Comparison of ENCODE assay signal across 25 cellular contexts in the genomic region with DNA sequence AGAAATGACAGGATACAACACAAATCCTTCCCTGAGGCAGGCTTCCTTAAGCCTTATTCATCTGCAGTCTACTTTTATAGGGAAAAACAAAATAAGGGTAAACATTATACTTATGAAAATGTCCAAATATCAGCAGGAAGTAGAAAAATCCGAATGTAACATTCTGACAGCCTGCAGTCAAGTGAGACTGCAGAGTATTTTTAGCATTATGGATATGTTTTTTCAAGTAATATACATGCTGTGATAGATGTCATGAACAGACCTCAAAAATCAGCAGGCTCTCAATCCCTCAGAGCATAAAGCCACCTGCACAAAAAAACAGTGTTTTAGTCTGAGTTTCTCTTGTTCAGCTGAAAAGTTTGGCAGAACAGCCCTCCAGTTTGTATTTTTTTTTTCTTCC.
DNase-seq lines count a peak whose midpoint lies in the region; ATAC-seq and TF ChIP-seq lines count a peak whose summit lies in the region.
"Had no signal": no experiment of that assay in that cellular context is flagged by ENCODE, and none has a peak within 500 bp of the region (broad histone marks: within the 10 kb centered on the region; RNA-seq: fewer than 3 reads in every experiment).

No MANE protein-coding gene starts in this region.

- H3K27ac ChIP-seq in BLaER1 treated with 17β-estradiol and CSF1 and Interleukin-3, amounts not matched to agents 10 nM and 100 nM, result no peak overlapping the region
- no peak overlapping the region for H3K27ac ChIP-seq in neural cell (ENCODE audit: low read length)

- peak overlapping the region in 8 of 11 experiments; percentile 8 to 55 (median 38); a peak in 11 of 22 replicates for H3K4me2 ChIP-seq in BLaER1 treated with 17β-estradiol and CSF1 and Interleukin-3, amounts not matched to agents 10 nM and 100 nM
- no peak overlapping the region for H3K4me2 ChIP-seq in neural cell (ENCODE audit: low read length)

- H3K4me1 ChIP-seq in BLaER1 treated with 17β-estradiol and CSF1 and Interleukin-3, amounts not matched to agents 10 nM and 100 nM, result peaks cover 0 to 19% (median 11%) of the 10 kb centered on the region in 10 experiments; a peak in 11 of 20 replicates

- no peaks in the 10 kb centered on the region for H3K79me2 ChIP-seq in neural cell (replicated peaks; ENCODE audit: insufficient read depth, low read length)

- H2AFZ ChIP-seq in neural cell (ENCODE audit: low read depth, low read length), result no peak overlapping the region

- peaks cover 6% of the 10 kb centered on the region for H3K4me1 Mint-ChIP-seq in progenitor cell of endocrine pancreas (ENCODE audit: low read depth)
- H3K4me1 Mint-ChIP-seq in natural killer cell, result no peaks in the 10 kb centered on the region
- H3K4me1 Mint-ChIP-seq: CD14-positive monocyte; CD4-positive, alpha-beta memory T cell; CD8-positive, alpha-beta memory T cell had no signal

- intact Hi-C loops in natural killer cell (cut with micrococcal nuclease), result no loop called here

- no peak for ATAC-seq in natural killer cell
- ATAC-seq in HG03469 (IDR thresholded peaks at IDR 0.05; ENCODE audit: unreplicated experiment), result no peak
- ATAC-seq: GM12878 had no signal

- TF ChIP-seq RAD21 in neural cell (conservative IDR thresholded peaks at IDR 0.05), result no peak

- H3K9me3 ChIP-seq in BLaER1 treated with 17β-estradiol and CSF1 and Interleukin-3, amounts not matched to agents 10 nM and 100 nM (replicated peaks in 1 of 11), result no peaks in the 10 kb centered on the region
- H3K9me3 ChIP-seq in neural cell (ENCODE audit: low read length), result no peaks in the 10 kb centered on the region
- H3K9me3 ChIP-seq: BE2C had no signal

- H3K36me3 ChIP-seq in BLaER1 treated with 17β-estradiol and CSF1 and Interleukin-3, amounts not matched to agents 10 nM and 100 nM, result no peaks in the 10 kb centered on the region
- no peaks in the 10 kb centered on the region for H3K36me3 ChIP-seq in neural cell (ENCODE audit: insufficient read depth, low read length)
- H3K36me3 ChIP-seq: BE2C had no signal

- H3K27me3 ChIP-seq in BLaER1 treated with 17β-estradiol and CSF1 and Interleukin-3, amounts not matched to agents 10 nM and 100 nM, result no peaks in the 10 kb centered on the region
- H3K27me3 ChIP-seq in neural cell (ENCODE audit: insufficient read depth, low read depth, low read length), result no peaks in the 10 kb centered on the region
- H3K27me3 ChIP-seq: BE2C had no signal

- H3F3A ChIP-seq in neural cell (ENCODE audit: insufficient read depth, low read length, poor library complexity, severe bottlenecking), result no peaks in the 10 kb centered on the region

- H3K9ac ChIP-seq in BLaER1 treated with 17β-estradiol and CSF1 and Interleukin-3, amounts not matched to agents 10 nM and 100 nM, result no peak overlapping the region
- no peak overlapping the region for H3K9ac ChIP-seq in neural cell (ENCODE audit: low read length)

- no peaks in the 10 kb centered on the region for H3K9me2 ChIP-seq in neural cell (ENCODE audit: insufficient read depth, low read length)

- DNase-seq in brain pericyte (ENCODE audit: low read depth, low spot score) (peak; percentile 55), progenitor cell of endocrine pancreas (ENCODE audit: low spot score, unreplicated experiment) (no peak), NCI-H1694 (lab: John Stamatoyannopoulos, UW) (no peak), natural killer cell (no peak)
- no peak for DNase-seq in stimulated activated CD4-positive, alpha-beta T cell treated with anti-CD3 and anti-CD28 coated beads, Interleukin-1b, Interleukin-23, amount 100 ng/mL, for 48 hours
- DNase-seq: 8988T; ACHN; BE2C; C1 segment of cervical spinal cord; CD4-positive, alpha-beta memory T cell; CD4-positive, CD25-positive, alpha-beta regulatory T cell; CD8-positive, alpha-beta memory T cell; COR-L47; DMS 273 treated with DMSO at 0.1 percent for 48 hours; DMS153; DMS53; DMS79; DND-41; EL; GDM1 had no signal

- H3K4me3 ChIP-seq in BLaER1 treated with 17β-estradiol and CSF1 and Interleukin-3, amounts not matched to agents 10 nM and 100 nM, result no peak overlapping the region
- no peak overlapping the region for H3K4me3 ChIP-seq in neural cell (ENCODE audit: low read length)
- H3K4me3 ChIP-seq: GM12878 had no signal

- TF ChIP-seq CTCF in neural cell (IDR thresholded peaks at IDR 0.05; ENCODE audit: poor library complexity, severe bottlenecking) (no peak), progenitor cell of endocrine pancreas (IDR thresholded peaks at IDR 0.05; ENCODE audit: unreplicated experiment) (no peak), natural killer cell (IDR thresholded peaks at IDR 0.05) (no peak)

- H3K9me3 Mint-ChIP-seq in progenitor cell of endocrine pancreas (ENCODE audit: low read depth) (no peaks in the 10 kb centered on the region), natural killer cell (no peaks in the 10 kb centered on the region)
- H3K9me3 Mint-ChIP-seq: CD14-positive monocyte; CD4-positive, CD25-positive, alpha-beta regulatory T cell; CD8-positive, alpha-beta memory T cell had no signal

- H3K36me3 Mint-ChIP-seq in progenitor cell of endocrine pancreas (ENCODE audit: insufficient read depth) (no peaks in the 10 kb centered on the region), natural killer cell (no peaks in the 10 kb centered on the region)
- H3K36me3 Mint-ChIP-seq: CD14-positive monocyte; CD4-positive, alpha-beta memory T cell; CD4-positive, CD25-positive, alpha-beta regulatory T cell; CD8-positive, alpha-beta memory T cell had no signal

- peak; percentile 67 for TF ChIP-seq EP300 in neural cell (conservative IDR thresholded peaks at IDR 0.05; ENCODE audit: poor library complexity, severe bottlenecking)

- H3K4me3 Mint-ChIP-seq in progenitor cell of endocrine pancreas (ENCODE audit: low read depth) (no peak overlapping the region), natural killer cell (no peak overlapping the region)
- H3K4me3 Mint-ChIP-seq: CD14-positive monocyte; CD4-positive, alpha-beta memory T cell; CD4-positive, CD25-positive, alpha-beta regulatory T cell; CD8-positive, alpha-beta memory T cell had no signal

- no peaks in the 10 kb centered on the region for H4K20me1 ChIP-seq in BLaER1 treated with 17β-estradiol and CSF1 and Interleukin-3, amounts not matched to agents 10 nM and 100 nM
- no peaks in the 10 kb centered on the region for H4K20me1 ChIP-seq in neural cell (ENCODE audit: insufficient read depth)

- H3K27me3 Mint-ChIP-seq in progenitor cell of endocrine pancreas (peaks cover 6% of the 10 kb centered on the region), natural killer cell (ENCODE audit: low read depth in 2 of 2) (no peaks in the 10 kb centered on the region)
- H3K27me3 Mint-ChIP-seq: CD4-positive, CD25-positive, alpha-beta regulatory T cell; CD8-positive, alpha-beta memory T cell had no signal

- H3K27ac Mint-ChIP-seq in progenitor cell of endocrine pancreas, result peak overlapping the region; percentile 12
- H3K27ac Mint-ChIP-seq in natural killer cell, result no peak overlapping the region
- H3K27ac Mint-ChIP-seq: CD14-positive monocyte; CD4-positive, alpha-beta memory T cell; CD4-positive, CD25-positive, alpha-beta regulatory T cell; CD8-positive, alpha-beta memory T cell had no signal

TF ChIP-seq in neural cell, 6 proteins besides CTCF, POLR2A, EP300 and RAD21:
- TF ChIP-seq REST (IDR thresholded peaks at IDR 0.05; ENCODE audit: borderline replicate concordance) (no peak), POLR2AphosphoS5 (IDR thresholded peaks at IDR 0.05) (peak; percentile 59), MXI1 (conservative IDR thresholded peaks at IDR 0.05; ENCODE audit: poor library complexity, severe bottlenecking) (no peak), TAF1 (IDR thresholded peaks at IDR 0.05; ENCODE audit: low read depth) (no peak), EZH2 (IDR thresholded peaks at IDR 0.05; ENCODE audit: borderline replicate concordance, insufficient read depth, low read length, poor library complexity, severe bottlenecking) (no peak)
